ENCODE assay signal across 8 cellular contexts in the genomic region with DNA sequence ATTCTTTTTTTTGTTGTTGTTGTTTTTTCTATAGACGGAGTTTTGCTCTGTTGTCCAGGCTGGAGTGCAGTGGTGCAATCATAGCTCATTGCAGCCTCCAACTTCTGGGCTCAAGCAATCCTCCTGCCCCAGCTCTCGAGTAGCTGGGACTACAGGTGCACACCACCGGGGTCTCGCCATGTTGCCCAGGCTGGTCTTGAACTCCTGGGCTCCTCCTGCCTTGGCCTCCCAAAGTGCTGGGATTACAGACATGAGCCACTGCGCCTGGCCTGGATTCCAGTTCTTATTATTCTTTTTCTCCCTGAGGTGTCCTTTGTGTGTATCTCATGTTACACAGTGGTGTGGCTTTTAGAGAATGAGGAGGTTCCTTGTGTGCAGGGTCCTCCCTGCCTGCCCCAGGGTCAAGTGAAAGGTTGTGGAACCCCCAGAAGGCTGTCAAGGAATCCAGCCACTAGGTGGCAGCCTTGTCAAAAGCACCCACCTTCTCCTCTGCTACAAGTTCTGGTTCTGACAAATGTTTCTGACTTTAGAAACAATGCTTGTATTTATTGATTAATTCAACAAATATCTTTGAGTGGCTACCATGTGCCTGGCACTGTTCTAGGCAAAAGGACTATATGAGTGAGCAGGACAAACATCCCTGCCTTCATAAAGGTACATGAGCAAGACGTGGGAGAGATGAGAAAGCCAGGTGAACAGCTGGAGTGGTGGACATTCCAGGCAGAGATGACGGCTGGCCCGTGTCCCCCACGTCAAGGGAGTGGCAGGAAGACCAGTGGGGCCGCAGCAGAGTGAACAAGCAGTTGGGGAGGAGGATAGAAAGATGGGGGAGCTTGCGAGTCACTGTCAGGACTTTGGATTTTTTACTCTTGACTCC.
DNase-seq lines count a peak whose midpoint lies in the region; TF ChIP-seq lines count a peak whose summit lies in the region.

No MANE protein-coding gene starts in this region.

- H3K27ac Mint-ChIP-seq in CD4-positive, alpha-beta memory T cell = no peak overlapping the region
- H3K27ac Mint-ChIP-seq in osteocyte (ENCODE audit: unreplicated experiment) = no peak overlapping the region

- TF ChIP-seq CTCF in osteocyte (IDR thresholded peaks at IDR 0.05) = peak; percentile 96
- TF ChIP-seq CTCF in testis (IDR thresholded peaks at IDR 0.05) = peak; percentile 74 to 87 (median 82)

- DNase-seq in CD4-positive, alpha-beta memory T cell = peak; percentile 51 to 64 (median 58)
- DNase-seq in HT-29 (ENCODE audit: low spot score) (peak; percentile 65), SJCRH30 (peak; percentile 77 to 93), foreskin melanocyte (peak; percentile 60), osteocyte (ENCODE audit: extremely low spot score, unreplicated experiment) (peak; percentile 83), testis (peak; percentile 84), DMS153 (lab: John Stamatoyannopoulos, UW) (no peak)
- peak; percentile 71 for DNase-seq in activated naive CD4-positive, alpha-beta T cell treated with Interleukin-2 at 50 U/mL for 16 hours

- H3K4me1 ChIP-seq in CD4-positive, alpha-beta memory T cell (ENCODE audit: insufficient read depth, low read length) = no peaks in the 10 kb centered on the region
- H3K4me1 ChIP-seq in SJCRH30 (peaks cover 4% of the 10 kb centered on the region), testis (peaks cover 8% of the 10 kb centered on the region)

- H3K4me3 Mint-ChIP-seq in CD4-positive, alpha-beta memory T cell = no peak overlapping the region
- H3K4me3 Mint-ChIP-seq in osteocyte (ENCODE audit: unreplicated experiment) = no peak overlapping the region

- TF ChIP-seq POLR2A in testis (IDR thresholded peaks at IDR 0.05) = no peak

- H3K9me3 ChIP-seq in CD4-positive, alpha-beta memory T cell (ENCODE audit: control insufficient read depth in 1 of 2, low read length in 2 of 2) = no peaks in the 10 kb centered on the region
- H3K9me3 ChIP-seq in SJCRH30 (replicated peaks) = no peaks in the 10 kb centered on the region
- H3K9me3 ChIP-seq in testis = no peaks in the 10 kb centered on the region

- CTCF ChIA-PET in CD4-positive, alpha-beta memory T cell (lab: Charles Lee; ENCODE audit: partially characterized antibody) = interaction anchor here (0.6 to 4.4 kb wide), 12 partner anchors 19 to 200 kb away, joined by 3 to 32 read pairs (median 3); no protein-coding TSS in a partner anchor

- H3K36me3 Mint-ChIP-seq in CD4-positive, alpha-beta memory T cell = no peaks in the 10 kb centered on the region
- no peaks in the 10 kb centered on the region for H3K36me3 Mint-ChIP-seq in osteocyte (ENCODE audit: unreplicated experiment)

- H3K27ac ChIP-seq in CD4-positive, alpha-beta memory T cell (ENCODE audit: low read depth, low read length) = no peak overlapping the region
- H3K27ac ChIP-seq in SJCRH30 (no peak overlapping the region), testis (no peak overlapping the region)

- no peak overlapping the region for H3K4me3 ChIP-seq in CD4-positive, alpha-beta memory T cell (ENCODE audit: low read length in 2 of 2)
- H3K4me3 ChIP-seq in SJCRH30 (no peak overlapping the region), testis (no peak overlapping the region)

- intact Hi-C loops in CD4-positive, alpha-beta memory T cell (cut with micrococcal nuclease) = loop anchor here (1.0 to 5.0 kb wide), 3 partner anchors 105 to 871 kb away; no protein-coding TSS in a partner anchor
- intact Hi-C loops in testis (cut with DNase I; ENCODE audit: low total_unique reads) = loop anchor here (5.0 kb wide), 1 partner anchor 129 kb away; no protein-coding TSS in a partner anchor

- POLR2A ChIA-PET in CD4-positive, alpha-beta memory T cell (lab: Charles Lee; ENCODE audit: partially characterized antibody) = no interaction called here

- no peaks in the 10 kb centered on the region for H3K27me3 ChIP-seq in CD4-positive, alpha-beta memory T cell (ENCODE audit: insufficient read depth, low read length)
- no peaks in the 10 kb centered on the region; the same call in 1 of the 2 replicates for H3K27me3 ChIP-seq in SJCRH30
- H3K27me3 ChIP-seq in testis = no peaks in the 10 kb centered on the region

- no peaks in the 10 kb centered on the region for H3K9me3 Mint-ChIP-seq in CD4-positive, alpha-beta memory T cell
- H3K9me3 Mint-ChIP-seq in osteocyte (ENCODE audit: unreplicated experiment) = no peaks in the 10 kb centered on the region

- WGBS in testis, 2 donors = 54 to 66% methylated on average over 11 of the region's 11 CpGs

- peaks cover 2 to 5% (median 3%) of the 10 kb centered on the region in 4 donors for H3K4me1 Mint-ChIP-seq in CD4-positive, alpha-beta memory T cell
- H3K4me1 Mint-ChIP-seq in osteocyte (ENCODE audit: unreplicated experiment) = peaks cover 2% of the 10 kb centered on the region

- peaks cover 3 to 5% of the 10 kb centered on the region in 2 donors for H3K27me3 Mint-ChIP-seq in CD4-positive, alpha-beta memory T cell
- peaks cover 46% of the 10 kb centered on the region for H3K27me3 Mint-ChIP-seq in osteocyte (ENCODE audit: unreplicated experiment)

- no peaks in the 10 kb centered on the region for H3K36me3 ChIP-seq in CD4-positive, alpha-beta memory T cell (ENCODE audit: insufficient read depth, low read length)
- H3K36me3 ChIP-seq in SJCRH30 (no peaks in the 10 kb centered on the region), testis (ENCODE audit: low read depth, missing control alignments) (no peaks in the 10 kb centered on the region)
